13 cellular contexts compared by ENCODE assay signal in the genomic region with DNA sequence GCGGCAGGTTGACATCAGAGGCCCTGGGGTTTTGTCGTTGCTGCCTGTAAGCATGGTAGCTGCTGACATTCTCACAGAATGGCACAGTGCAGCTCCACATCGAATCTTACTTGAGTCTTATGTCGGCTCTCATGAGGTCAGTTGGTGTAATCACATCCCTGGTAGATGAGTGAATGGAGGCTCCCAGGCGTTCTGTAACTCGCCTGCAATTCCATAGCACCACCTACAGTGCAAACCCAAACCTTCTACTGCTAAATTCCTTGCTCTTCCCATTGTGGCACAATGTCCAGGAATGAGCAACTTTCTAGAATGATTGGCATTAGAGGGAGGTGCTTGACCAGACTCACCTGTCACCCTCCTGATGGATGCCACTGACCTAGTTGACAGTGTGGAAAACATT.
DNase-seq lines count a peak whose midpoint lies in the region; TF ChIP-seq lines count a peak whose summit lies in the region.
"Had no signal": no experiment of that assay in that cellular context is flagged by ENCODE, and none has a peak within 500 bp of the region (broad histone marks: within the 10 kb centered on the region; RNA-seq: fewer than 3 reads in every experiment).

No MANE protein-coding gene starts in this region.

- TF ChIP-seq CTCF in GM12873 (IDR thresholded peaks at IDR 0.05; ENCODE audit: insufficient read depth, low read depth, low read length, missing control alignments) (peak; percentile 8), NB4 (IDR thresholded peaks at IDR 0.05; ENCODE audit: low read depth, low read length) (peak; percentile 12), epithelial cell of esophagus (IDR thresholded peaks at IDR 0.05; ENCODE audit: insufficient read depth, low read depth, low read length, missing control alignments) (no peak), osteocyte (IDR thresholded peaks at IDR 0.05) (peak; percentile 24), CD14-positive monocyte (IDR thresholded peaks at IDR 0.05) (no peak)

- H3K27ac Mint-ChIP-seq in osteocyte (ENCODE audit: unreplicated experiment) (no peak overlapping the region), CD14-positive monocyte (no peak overlapping the region)
- H3K27ac Mint-ChIP-seq: dendritic cell treated with granulocyte-macrophage colony-stimulating factor and Interleukin-4, amounts not matched to agents 40 ng/mL and 50 ng/mL, for 4 days; naive thymus-derived CD8-positive, alpha-beta T cell had no signal

- no peaks in the 10 kb centered on the region for H3K27me3 Mint-ChIP-seq in osteocyte (ENCODE audit: unreplicated experiment)
- H3K27me3 Mint-ChIP-seq in CD14-positive monocyte (ENCODE audit: low read depth in 3 of 3): peaks cover 0 to 2% (median 0%) of the 10 kb centered on the region in 3 donors
- H3K27me3 Mint-ChIP-seq: dendritic cell treated with granulocyte-macrophage colony-stimulating factor and Interleukin-4, amounts not matched to agents 40 ng/mL and 50 ng/mL, for 4 days had no signal

- H3K4me1 Mint-ChIP-seq in osteocyte (ENCODE audit: unreplicated experiment) (peaks cover 21% of the 10 kb centered on the region), CD14-positive monocyte (peaks cover 5% of the 10 kb centered on the region)

- intact Hi-C loops in posterior cingulate gyrus (cut with DNase I): no loop called here
- intact Hi-C loops in CD14-positive monocyte (cut with micrococcal nuclease): no loop called here

- DNase-seq in NB4 (ENCODE audit: low read depth): peak; percentile 45
- DNase-seq in epithelial cell of esophagus (ENCODE audit: low read depth): peak; percentile 51
- DNase-seq in osteocyte (ENCODE audit: extremely low spot score, unreplicated experiment): no peak
- DNase-seq in NCI-H446 (lab: John Stamatoyannopoulos, UW): no peak
- DNase-seq in posterior cingulate gyrus: no peak
- DNase-seq in CD14-positive monocyte (ENCODE audit: low spot score): no peak
- DNase-seq: activated CD4-positive, alpha-beta T cell treated with anti-CD3 and anti-CD28 coated beads for 4 hours; DND-41; naive thymus-derived CD8-positive, alpha-beta T cell; stimulated activated CD8-positive, alpha-beta memory T cell treated with anti-CD3 and anti-CD28 coated beads, Interleukin-4, amount 100 ng/mL, for 48 hours; uterus had no signal

- no peak for TF ChIP-seq POLR2A in NB4 (IDR thresholded peaks at IDR 0.05; ENCODE audit: extremely low read depth, insufficient read length)

- H3K4me3 Mint-ChIP-seq in osteocyte (ENCODE audit: unreplicated experiment) (no peak overlapping the region), CD14-positive monocyte (no peak overlapping the region)
- H3K4me3 Mint-ChIP-seq: dendritic cell treated with granulocyte-macrophage colony-stimulating factor and Interleukin-4, amounts not matched to agents 40 ng/mL and 50 ng/mL, for 4 days; naive thymus-derived CD8-positive, alpha-beta T cell had no signal

- H3K4me3 ChIP-seq in NB4 (ENCODE audit: low read depth, low read length): no peak overlapping the region
- no peak overlapping the region for H3K4me3 ChIP-seq in epithelial cell of esophagus (ENCODE audit: low read length)
- H3K4me3 ChIP-seq: uterus had no signal

- H3K9me3 Mint-ChIP-seq in osteocyte (ENCODE audit: unreplicated experiment) (no peaks in the 10 kb centered on the region), CD14-positive monocyte (peaks cover 0 to 7% (median 2%) of the 10 kb centered on the region in 7 donors)
- H3K9me3 Mint-ChIP-seq: dendritic cell treated with granulocyte-macrophage colony-stimulating factor and Interleukin-4, amounts not matched to agents 40 ng/mL and 50 ng/mL, for 4 days had no signal

- H3K36me3 Mint-ChIP-seq in osteocyte (ENCODE audit: unreplicated experiment) (no peaks in the 10 kb centered on the region), CD14-positive monocyte (no peaks in the 10 kb centered on the region)
- H3K36me3 Mint-ChIP-seq: naive thymus-derived CD8-positive, alpha-beta T cell had no signal

Comparison
In these comparisons a context has a peak if more than half of its experiments do, and no peak if none do; other contexts are left out.
1. CTCF ChIP-seq: peak in GM12873 (single experiment), NB4 (single experiment) and osteocyte (single experiment); none in epithelial cell of esophagus (single experiment) and CD14-positive monocyte (single experiment).
2. DNase-seq: peak in NB4 (single experiment) and epithelial cell of esophagus (single experiment); none in osteocyte (single experiment), NCI-H446 (0 of 2), posterior cingulate gyrus (0 of 10) and CD14-positive monocyte (single experiment).